Comparison of ENCODE assay signal across 34 cellular contexts in genomic region chr2:68686178-68686577, GRCh38. TPM values are rescaled to one million over a fixed set of nuclear protein-coding genes. Genes with fewer than 3 reads are reported as not detected.
"Had no signal": no experiment of that assay in that cellular context is flagged by ENCODE, and none has a peak within 500 bp of the region (broad histone marks: within the 10 kb centered on the region; RNA-seq: fewer than 3 reads in every experiment).

No MANE protein-coding gene starts in this region.

- H3K27ac ChIP-seq: ascending aorta, cardiac muscle cell, PC-9, SJCRH30, SK-N-MC, WERI-Rb-1 had no signal

- H3K4me3 ChIP-seq: ascending aorta, cardiac muscle cell, MG63, PC-9, SJCRH30, SK-N-MC had no signal

- H3K36me3 ChIP-seq: ascending aorta, cardiac muscle cell, MG63, SJCRH30, WERI-Rb-1 had no signal

- H3K9me3 ChIP-seq: ascending aorta, MG63, SJCRH30 had no signal

- H3K4me2 ChIP-seq: PC-9 had no signal

- H3K4me1 ChIP-seq: ascending aorta, SJCRH30 had no signal

- H2AFZ ChIP-seq: PC-9 had no signal

- DNase-seq: activated CD4-positive, alpha-beta T cell treated with anti-CD3 and anti-CD28 coated beads for 36 hours; activated CD4-positive, alpha-beta T cell treated with anti-CD3 and anti-CD28 coated beads, Interleukin-2, amount 10 ng/mL, durations not matched to agents 7 days and 5 days; activated CD4-positive, alpha-beta T cell treated with anti-CD3 and anti-CD28 coated beads, Interleukin-2, amount 50 U/mL, for 48 hours; activated CD8-positive, alpha-beta T cell treated with anti-CD3 and anti-CD28 coated beads, Interleukin-2, amount 10 ng/mL, durations not matched to agents 7 days and 5 days; activated gamma-delta T cell; activated naive CD4-positive, alpha-beta T cell treated with Interleukin-2 at 50 U/mL for 16 hours; activated naive CD8-positive, alpha-beta T cell treated with anti-CD3 and anti-CD28 coated beads, Interleukin-2, amount 10 ng/mL, durations not matched to agents 7 days and 5 days; activated T-cell treated with anti-CD3 and anti-CD28 coated beads, Interleukin-2, amount 50 U/mL, for 24 hours; amygdala; Kasumi-1; MG63; NCI-H1048; NCI-H1105 treated with DMSO at 0.1 percent for 48 hours; NCI-H1436; NCI-H1694; NCI-H1930; NCI-H2081 treated with DMSO at 0.1 percent for 48 hours; NCI-H226; NCI-H524 treated with DMSO at 0.1 percent for 48 hours; NCI-H748 treated with DMSO at 0.1 percent for 48 hours; NK-92 treated with Interleukin-12 subunit alpha and Interleukin-12 subunit beta, amount 100 ng/mL, for 24 hours; PC-9; Right ventricle myocardium superior; SJCRH30; T1000; WERI-Rb-1 had no signal

- H3K27me3 ChIP-seq: ascending aorta, cardiac muscle cell, MG63, SJCRH30 had no signal

- ATAC-seq: activated CD4-positive, alpha-beta T cell treated with anti-CD3 and anti-CD28 coated beads for 36 hours; activated CD8-positive, alpha-beta T cell treated with anti-CD3 and anti-CD28 coated beads, Interleukin-2, amount 10 ng/mL, durations not matched to agents 7 days and 5 days had no signal

RNA-seq across cellular contexts. Expression of gene PROKR1, which starts 42.8 kb away (rescaled TPM):
- total RNA-seq: activated CD4-positive, alpha-beta T cell treated with anti-CD3 and anti-CD28 coated beads for 36 hours; activated CD4-positive, alpha-beta T cell treated with anti-CD3 and anti-CD28 coated beads, Interleukin-2, amount 10 ng/mL, durations not matched to agents 7 days and 5 days; activated CD8-positive, alpha-beta T cell treated with anti-CD3 and anti-CD28 coated beads, Interleukin-2, amount 10 ng/mL, durations not matched to agents 7 days and 5 days; activated naive CD8-positive, alpha-beta T cell treated with anti-CD3 and anti-CD28 coated beads, Interleukin-2, amount 10 ng/mL, durations not matched to agents 7 days and 5 days; activated T-helper 2 cell treated with anti-CD3 and anti-CD28 coated beads, Interferon-gamma antibody, Interleukin-2, Interleukin-4, amounts not matched to agents 10 μg/mL and 5 μg/mL and 100 μg/mL, durations not matched to agents 14 hours and 24 hours and 36 hours; ascending aorta; chondrocyte; NCI-H460; PC-9; Right ventricle myocardium superior; SJCRH30; T-helper 1 cell treated with Interleukin-12 subunit alpha and Interleukin-12 subunit beta and Interleukin-4 antibody, amounts not matched to agents 30 ng/mL and 1 ng/mL, for 36 hours; T-helper 2 cell treated with Interferon-gamma antibody and Interleukin-4, amounts not matched to agents 100 ng/mL and 5 ng/mL, for 36 hours had no signal
- polyA plus RNA-seq: cardiac muscle cell had no signal

RNA-seq across cellular contexts. Expression of gene ARHGAP25, which starts 48.4 kb away (rescaled TPM):
- total RNA-seq: PC-9 had no signal
